Comparison of ENCODE assay signal across 1 cellular context in the genomic region with DNA sequence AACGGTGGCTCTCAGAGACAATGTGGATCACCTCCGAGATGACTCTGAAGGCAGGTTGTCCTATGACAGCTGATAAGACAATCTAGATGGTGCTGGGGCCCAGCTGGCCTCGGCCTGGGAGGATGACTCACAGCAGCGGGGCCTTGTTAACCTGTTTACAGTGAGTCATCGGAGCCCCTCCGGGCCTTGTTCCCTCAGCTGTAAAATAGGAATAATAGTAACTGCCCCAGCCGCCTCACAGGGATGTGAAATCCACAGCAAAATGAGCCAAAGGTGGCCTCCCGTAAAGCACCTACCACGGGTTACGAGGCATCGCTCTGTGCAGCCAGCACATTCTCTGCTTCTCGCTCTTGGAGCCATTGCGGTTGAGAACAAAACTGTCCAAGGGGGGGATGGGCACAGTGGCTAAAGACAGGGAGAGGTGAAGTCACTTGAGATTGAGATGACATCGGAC.
TF ChIP-seq lines count a peak whose summit lies in the region.

No MANE protein-coding gene starts in this region.

TF ChIP-seq in A549, 52 proteins besides CTCF, POLR2A, EP300 and RAD21 (continued from another document):
- TF ChIP-seq HMGXB4 (CRISPR knock-in tag; IDR thresholded peaks at IDR 0.05; ENCODE audit: borderline replicate concordance) (no peak), JUN (IDR thresholded peaks at IDR 0.05) (0 out of 5 replicates have a peak, but pooled peaks of 1 of the 2 experiments have one; percentile 27), EHF (CRISPR knock-in tag; IDR thresholded peaks at IDR 0.05) (no peak), FOSL2 (IDR thresholded peaks at IDR 0.05) (peak; percentile 93), FOSL2 (CRISPR knock-in tag; IDR thresholded peaks at IDR 0.05) (peak; percentile 91), FOSB (CRISPR knock-in tag; IDR thresholded peaks at IDR 0.05) (no peak), CHD4 (IDR thresholded peaks at IDR 0.05; ENCODE audit: borderline replicate concordance) (no peak), MYC (IDR thresholded peaks at IDR 0.05; ENCODE audit: borderline replicate concordance, low read length) (no peak), GATA3 (IDR thresholded peaks at IDR 0.05; ENCODE audit: borderline replicate concordance) (peak; percentile 64; the same call in 1 of the 2 replicates), FOXS1 (CRISPR knock-in tag; IDR thresholded peaks at IDR 0.05) (no peak)
- TF ChIP-seq, protein P1, sequence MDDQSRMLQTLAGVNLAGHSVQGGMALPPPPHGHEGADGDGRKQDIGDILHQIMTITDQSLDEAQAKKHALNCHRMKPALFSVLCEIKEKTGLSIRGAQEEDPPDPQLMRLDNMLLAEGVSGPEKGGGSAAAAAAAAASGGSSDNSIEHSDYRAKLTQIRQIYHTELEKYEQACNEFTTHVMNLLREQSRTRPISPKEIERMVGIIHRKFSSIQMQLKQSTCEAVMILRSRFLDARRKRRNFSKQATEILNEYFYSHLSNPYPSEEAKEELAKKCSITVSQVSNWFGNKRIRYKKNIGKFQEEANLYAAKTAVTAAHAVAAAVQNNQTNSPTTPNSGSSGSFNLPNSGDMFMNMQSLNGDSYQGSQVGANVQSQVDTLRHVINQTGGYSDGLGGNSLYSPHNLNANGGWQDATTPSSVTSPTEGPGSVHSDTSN (IDR thresholded peaks at IDR 0.05) = peak; percentile 78
- TF ChIP-seq, protein P2, sequence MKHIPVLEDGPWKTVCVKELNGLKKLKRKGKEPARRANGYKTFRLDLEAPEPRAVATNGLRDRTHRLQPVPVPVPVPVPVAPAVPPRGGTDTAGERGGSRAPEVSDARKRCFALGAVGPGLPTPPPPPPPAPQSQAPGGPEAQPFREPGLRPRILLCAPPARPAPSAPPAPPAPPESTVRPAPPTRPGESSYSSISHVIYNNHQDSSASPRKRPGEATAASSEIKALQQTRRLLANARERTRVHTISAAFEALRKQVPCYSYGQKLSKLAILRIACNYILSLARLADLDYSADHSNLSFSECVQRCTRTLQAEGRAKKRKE (CRISPR knock-in tag; IDR thresholded peaks at IDR 0.05; ENCODE audit: low read depth) = no peak; the same call in 1 of the 2 replicates
